ENCODE assay signal across 1 cellular context in genomic region chr7:143287935-143288826, GRCh38.
TF ChIP-seq lines count a peak whose summit lies in the region.

TSS of gene CASP2 (plus strand) at chr7:143288351. CDS start at chr7:143288456, 105 bp downstream.

TF ChIP-seq in HepG2, 621 proteins besides CTCF, POLR2A, EP300 and RAD21 (continued from another document and continues in another):
- TF ChIP-seq HMGXB3 (CRISPR knock-in tag; IDR thresholded peaks at IDR 0.05; ENCODE audit: borderline replicate concordance): no peak
- no peak for TF ChIP-seq CENPX (CRISPR knock-in tag; IDR thresholded peaks at IDR 0.05)
- peak; percentile 88 for TF ChIP-seq ZNF589 (CRISPR knock-in tag; conservative IDR thresholded peaks at IDR 0.05)
- peak in 1 of 2 experiments; percentile 52; a peak in 1 of 4 replicates for TF ChIP-seq KLF16 (CRISPR knock-in tag; IDR thresholded peaks at IDR 0.05)
- no peak for TF ChIP-seq ZNF136 (CRISPR knock-in tag; IDR thresholded peaks at IDR 0.05; ENCODE audit: low read depth)
- no peak for TF ChIP-seq NR3C1 (CRISPR knock-in tag; IDR thresholded peaks at IDR 0.05)
- TF ChIP-seq KDM4B (CRISPR knock-in tag; IDR thresholded peaks at IDR 0.05): no peak
- no peak for TF ChIP-seq ZBTB46 (CRISPR knock-in tag; IDR thresholded peaks at IDR 0.05; ENCODE audit: borderline replicate concordance)
- TF ChIP-seq NCOA5 (CRISPR knock-in tag; IDR thresholded peaks at IDR 0.05): no peak
- TF ChIP-seq RFX1 (IDR thresholded peaks at IDR 0.05): no peak
- no peak for TF ChIP-seq DNMT3B (CRISPR knock-in tag; conservative IDR thresholded peaks at IDR 0.05)
- no peak; the same call in 1 of the 2 replicates for TF ChIP-seq ZNF724P (CRISPR knock-in tag; IDR thresholded peaks at IDR 0.05; ENCODE audit: borderline replicate concordance)
- no peak for TF ChIP-seq ZSCAN29 (CRISPR knock-in tag; conservative IDR thresholded peaks at IDR 0.05)
- TF ChIP-seq ATRX (CRISPR knock-in tag; IDR thresholded peaks at IDR 0.05; ENCODE audit: borderline replicate concordance): no peak
- TF ChIP-seq PAXIP1 (CRISPR knock-in tag; conservative IDR thresholded peaks at IDR 0.05): peak; percentile 32
- TF ChIP-seq, protein P1, sequence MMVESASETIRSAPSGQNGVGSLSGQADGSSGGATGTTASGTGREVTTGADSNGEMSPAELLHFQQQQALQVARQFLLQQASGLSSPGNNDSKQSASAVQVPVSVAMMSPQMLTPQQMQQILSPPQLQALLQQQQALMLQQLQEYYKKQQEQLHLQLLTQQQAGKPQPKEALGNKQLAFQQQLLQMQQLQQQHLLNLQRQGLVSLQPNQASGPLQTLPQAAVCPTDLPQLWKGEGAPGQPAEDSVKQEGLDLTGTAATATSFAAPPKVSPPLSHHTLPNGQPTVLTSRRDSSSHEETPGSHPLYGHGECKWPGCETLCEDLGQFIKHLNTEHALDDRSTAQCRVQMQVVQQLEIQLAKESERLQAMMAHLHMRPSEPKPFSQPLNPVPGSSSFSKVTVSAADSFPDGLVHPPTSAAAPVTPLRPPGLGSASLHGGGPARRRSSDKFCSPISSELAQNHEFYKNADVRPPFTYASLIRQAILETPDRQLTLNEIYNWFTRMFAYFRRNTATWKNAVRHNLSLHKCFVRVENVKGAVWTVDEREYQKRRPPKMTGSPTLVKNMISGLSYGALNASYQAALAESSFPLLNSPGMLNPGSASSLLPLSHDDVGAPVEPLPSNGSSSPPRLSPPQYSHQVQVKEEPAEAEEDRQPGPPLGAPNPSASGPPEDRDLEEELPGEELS (CRISPR knock-in tag; IDR thresholded peaks at IDR 0.05): no peak
- TF ChIP-seq JARID2 (CRISPR knock-in tag; IDR thresholded peaks at IDR 0.05; ENCODE audit: insufficient replicate concordance): no peak
- TF ChIP-seq ZNF878 (CRISPR knock-in tag; IDR thresholded peaks at IDR 0.05): 0 out of 2 replicates have a peak, but pooled peaks have one; percentile 15
- TF ChIP-seq, protein P2, sequence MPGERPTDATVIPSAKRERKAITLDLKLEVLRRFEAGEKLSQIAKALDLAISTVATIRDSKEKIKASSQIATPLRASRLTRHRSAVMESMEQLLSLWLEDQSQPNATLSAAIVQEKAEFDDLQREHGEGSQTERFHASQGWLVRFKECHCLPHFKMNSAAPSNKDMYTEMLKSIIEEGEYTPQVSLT (CRISPR knock-in tag; IDR thresholded peaks at IDR 0.05; ENCODE audit: borderline replicate concordance, low read depth): no peak
- peak; percentile 53 for TF ChIP-seq SP2 (CRISPR knock-in tag; IDR thresholded peaks at IDR 0.05)
- no peak for TF ChIP-seq RARG (CRISPR knock-in tag; IDR thresholded peaks at IDR 0.05; ENCODE audit: low read depth)
- TF ChIP-seq ZNF749 (CRISPR knock-in tag; IDR thresholded peaks at IDR 0.05; ENCODE audit: borderline replicate concordance): no peak
- no peak for TF ChIP-seq ZNF17 (CRISPR knock-in tag; IDR thresholded peaks at IDR 0.05)
- no peak; the same call in 1 of the 2 replicates for TF ChIP-seq ZNF547 (CRISPR knock-in tag; IDR thresholded peaks at IDR 0.05)
- peak; percentile 54 for TF ChIP-seq ETV5 (CRISPR knock-in tag; IDR thresholded peaks at IDR 0.05; ENCODE audit: borderline replicate concordance)
- TF ChIP-seq SMYD3 (CRISPR knock-in tag; IDR thresholded peaks at IDR 0.05): 0 out of 2 replicates have a peak, but pooled peaks have one; percentile 25
- TF ChIP-seq BHLHE40 (IDR thresholded peaks at IDR 0.05; ENCODE audit: low read length): no peak
- TF ChIP-seq, protein P3, sequence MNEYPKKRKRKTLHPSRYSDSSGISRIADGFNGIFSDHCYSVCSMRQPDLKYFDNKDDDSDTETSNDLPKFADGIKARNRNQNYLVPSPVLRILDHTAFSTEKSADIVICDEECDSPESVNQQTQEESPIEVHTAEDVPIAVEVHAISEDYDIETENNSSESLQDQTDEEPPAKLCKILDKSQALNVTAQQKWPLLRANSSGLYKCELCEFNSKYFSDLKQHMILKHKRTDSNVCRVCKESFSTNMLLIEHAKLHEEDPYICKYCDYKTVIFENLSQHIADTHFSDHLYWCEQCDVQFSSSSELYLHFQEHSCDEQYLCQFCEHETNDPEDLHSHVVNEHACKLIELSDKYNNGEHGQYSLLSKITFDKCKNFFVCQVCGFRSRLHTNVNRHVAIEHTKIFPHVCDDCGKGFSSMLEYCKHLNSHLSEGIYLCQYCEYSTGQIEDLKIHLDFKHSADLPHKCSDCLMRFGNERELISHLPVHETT (CRISPR knock-in tag; conservative IDR thresholded peaks at IDR 0.05): no peak
- no peak for TF ChIP-seq ZC3H4 (CRISPR knock-in tag; IDR thresholded peaks at IDR 0.05; ENCODE audit: borderline replicate concordance)
- no peak for TF ChIP-seq ZSCAN12 (CRISPR knock-in tag; IDR thresholded peaks at IDR 0.05)
- TF ChIP-seq SIX4 (CRISPR knock-in tag; IDR thresholded peaks at IDR 0.05): no peak
- no peak for TF ChIP-seq ZBTB37 (CRISPR knock-in tag; IDR thresholded peaks at IDR 0.05)
- no peak for TF ChIP-seq ZKSCAN5 (CRISPR knock-in tag; IDR thresholded peaks at IDR 0.05)
- no peak for TF ChIP-seq SP5 (CRISPR knock-in tag; IDR thresholded peaks at IDR 0.05; ENCODE audit: borderline replicate concordance, low read depth)
- TF ChIP-seq, protein P4, sequence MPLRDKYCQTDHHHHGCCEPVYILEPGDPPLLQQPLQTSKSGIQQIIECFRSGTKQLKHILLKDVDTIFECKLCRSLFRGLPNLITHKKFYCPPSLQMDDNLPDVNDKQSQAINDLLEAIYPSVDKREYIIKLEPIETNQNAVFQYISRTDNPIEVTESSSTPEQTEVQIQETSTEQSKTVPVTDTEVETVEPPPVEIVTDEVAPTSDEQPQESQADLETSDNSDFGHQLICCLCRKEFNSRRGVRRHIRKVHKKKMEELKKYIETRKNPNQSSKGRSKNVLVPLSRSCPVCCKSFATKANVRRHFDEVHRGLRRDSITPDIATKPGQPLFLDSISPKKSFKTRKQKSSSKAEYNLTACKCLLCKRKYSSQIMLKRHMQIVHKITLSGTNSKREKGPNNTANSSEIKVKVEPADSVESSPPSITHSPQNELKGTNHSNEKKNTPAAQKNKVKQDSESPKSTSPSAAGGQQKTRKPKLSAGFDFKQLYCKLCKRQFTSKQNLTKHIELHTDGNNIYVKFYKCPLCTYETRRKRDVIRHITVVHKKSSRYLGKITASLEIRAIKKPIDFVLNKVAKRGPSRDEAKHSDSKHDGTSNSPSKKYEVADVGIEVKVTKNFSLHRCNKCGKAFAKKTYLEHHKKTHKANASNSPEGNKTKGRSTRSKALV (CRISPR knock-in tag; IDR thresholded peaks at IDR 0.05): no peak
- TF ChIP-seq, protein P5, sequence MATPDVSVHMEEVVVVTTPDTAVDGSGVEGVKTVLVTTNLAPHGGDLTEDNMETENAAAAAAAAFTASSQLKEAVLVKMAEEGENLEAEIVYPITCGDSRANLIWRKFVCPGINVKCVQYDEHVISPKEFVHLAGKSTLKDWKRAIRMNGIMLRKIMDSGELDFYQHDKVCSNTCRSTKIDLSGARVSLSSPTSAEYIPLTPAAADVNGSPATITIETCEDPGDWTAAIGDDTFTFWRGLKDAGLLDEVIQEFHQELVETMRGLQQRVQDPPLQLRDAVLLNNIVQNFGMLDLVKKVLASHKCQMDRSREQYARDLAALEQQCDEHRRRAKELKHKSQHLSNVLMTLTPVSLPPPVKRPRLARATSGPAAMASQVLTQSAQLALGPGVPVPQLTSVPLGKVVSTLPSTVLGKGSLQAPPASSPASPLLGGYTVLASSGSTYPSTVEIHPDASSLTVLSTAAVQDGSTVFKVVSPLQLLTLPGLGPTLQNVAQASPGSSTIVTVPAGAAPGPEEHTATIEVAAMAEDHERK (CRISPR knock-in tag; IDR thresholded peaks at IDR 0.05; ENCODE audit: low read depth): peak; percentile 25; the same call in 1 of the 2 replicates
- peak; percentile 43; the same call in 1 of the 2 replicates for TF ChIP-seq ATF7-NPFF (CRISPR knock-in tag; IDR thresholded peaks at IDR 0.05; ENCODE audit: low read depth)
- TF ChIP-seq ZNF430 (CRISPR knock-in tag; IDR thresholded peaks at IDR 0.05): no peak; the same call in 1 of the 2 replicates
- TF ChIP-seq ZNF468 (CRISPR knock-in tag; IDR thresholded peaks at IDR 0.05): no peak
- TF ChIP-seq ZNF670 (CRISPR knock-in tag; IDR thresholded peaks at IDR 0.05; ENCODE audit: borderline replicate concordance): no peak
- TF ChIP-seq ZNF792 (CRISPR knock-in tag; IDR thresholded peaks at IDR 0.05): no peak
- no peak for TF ChIP-seq ZNF83 (CRISPR knock-in tag; IDR thresholded peaks at IDR 0.05; ENCODE audit: borderline replicate concordance)
- no peak for TF ChIP-seq SMC3 (IDR thresholded peaks at IDR 0.05; ENCODE audit: low read length)
- TF ChIP-seq PCBP1 (IDR thresholded peaks at IDR 0.05; ENCODE audit: borderline replicate concordance, low read depth, low read length): 0 out of 2 replicates have a peak, but pooled peaks have one; percentile 46
- TF ChIP-seq PBX2 (CRISPR knock-in tag; IDR thresholded peaks at IDR 0.05): no peak
- peak; percentile 53; the same call in 1 of the 2 replicates for TF ChIP-seq ZFP90 (CRISPR knock-in tag; IDR thresholded peaks at IDR 0.05; ENCODE audit: borderline replicate concordance)
